Comparison of ENCODE assay signal across 22 cellular contexts in the genomic region with DNA sequence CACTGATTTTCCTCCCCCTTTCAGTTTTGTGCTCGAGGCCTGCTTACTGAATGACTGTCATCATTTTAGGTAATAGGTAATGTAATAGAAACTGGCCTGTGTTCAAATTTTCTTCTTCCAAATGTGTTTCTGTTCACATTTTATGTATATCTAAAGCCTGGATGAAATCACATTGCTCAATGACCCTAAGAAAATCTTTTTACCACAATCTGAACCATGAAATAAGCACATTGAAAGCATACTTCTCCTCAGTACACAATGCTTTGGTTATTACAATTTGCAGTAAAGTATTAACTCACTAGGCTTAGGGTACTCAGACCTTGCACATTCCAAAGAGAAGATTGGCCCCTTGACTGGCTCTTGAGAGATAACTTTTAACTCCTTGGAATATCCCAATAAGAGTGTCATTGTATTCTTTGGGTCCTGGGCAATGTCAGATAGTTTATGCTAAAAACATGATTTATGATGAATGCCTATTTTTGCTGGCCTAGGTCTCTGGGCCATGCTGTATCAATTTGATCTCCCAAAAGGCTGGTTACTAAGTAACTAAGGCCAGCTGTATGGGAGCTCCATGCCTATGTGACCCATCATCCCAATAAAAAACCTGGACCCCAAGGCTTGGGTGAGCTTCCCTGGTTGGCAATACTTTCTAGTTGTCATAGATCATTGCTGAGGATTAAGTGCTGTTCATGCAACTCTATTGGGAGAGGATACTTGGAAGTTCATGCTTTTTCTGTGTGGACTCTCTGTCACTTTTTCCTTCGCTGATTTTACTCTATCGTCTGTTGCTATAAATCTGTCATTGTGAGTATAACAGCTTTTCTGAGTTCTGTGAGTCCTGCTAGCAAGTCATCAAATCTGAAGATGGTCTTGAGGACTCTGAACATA.
"Had no signal": no experiment of that assay in that cellular context is flagged by ENCODE, and none has a peak within 500 bp of the region (broad histone marks: within the 10 kb centered on the region; RNA-seq: fewer than 3 reads in every experiment).

No MANE protein-coding gene starts in this region.

- ATAC-seq: activated naive CD8-positive, alpha-beta T cell treated with anti-CD3 and anti-CD28 coated beads, Interleukin-2, amount 50 U/mL, for 24 hours; effector memory CD8-positive, alpha-beta T cell; gastroesophageal sphincter; right cardiac atrium had no signal

- H3K4me1 ChIP-seq: gastroesophageal sphincter, left ventricle myocardium inferior, prostate gland, suprapubic skin, transverse colon, vagina had no signal

- H3K4me3 ChIP-seq: cardiac muscle cell, gastroesophageal sphincter, left ventricle myocardium inferior, prostate gland, suprapubic skin, transverse colon, vagina had no signal

- H3K27me3 ChIP-seq: cardiac muscle cell, gastroesophageal sphincter, suprapubic skin, transverse colon, vagina had no signal

- H3K27ac ChIP-seq: cardiac muscle cell, gastroesophageal sphincter, left ventricle myocardium inferior, prostate gland, suprapubic skin, transverse colon, vagina had no signal

- DNase-seq: activated CD4-positive, alpha-beta T cell treated with anti-CD3 and anti-CD28 coated beads, Interleukin-2, amount 50 U/mL, for 1 hour; activated CD4-positive, CD25-positive, alpha-beta regulatory T cell; activated CD8-positive, alpha-beta memory T cell treated with anti-CD3 and anti-CD28 coated beads for 24 hours; activated CD8-positive, alpha-beta memory T cell treated with anti-CD3 and anti-CD28 coated beads, Interleukin-2, amount 50 U/mL, for 48 hours; activated effector memory CD4-positive, alpha-beta T cell treated with Interleukin-2 at 50 U/mL for 16 hours; activated naive CD4-positive, alpha-beta T cell treated with anti-CD3 and anti-CD28 coated beads, Interleukin-2, amount 10 ng/mL, durations not matched to agents 7 days and 5 days; activated naive CD8-positive, alpha-beta T cell treated with anti-CD3 and anti-CD28 coated beads, Interleukin-2, amount 50 U/mL, for 24 hours; activated T-cell treated with anti-CD3 and anti-CD28 coated beads, Interleukin-2, amount 50 U/mL, for 48 hours; effector memory CD8-positive, alpha-beta T cell; islet precursor cell; left ventricle myocardium inferior; mammary epithelial cell; naive B cell; right cardiac atrium; T-helper 1 cell; T-helper 9 cell; transverse colon had no signal

- H3K36me3 ChIP-seq: cardiac muscle cell, gastroesophageal sphincter, left ventricle myocardium inferior, prostate gland, suprapubic skin, transverse colon, vagina had no signal

- H3K9me3 ChIP-seq: gastroesophageal sphincter, left ventricle myocardium inferior, prostate gland, suprapubic skin, transverse colon, vagina had no signal
